2 cellular contexts compared by ENCODE assay signal in the genomic region with DNA sequence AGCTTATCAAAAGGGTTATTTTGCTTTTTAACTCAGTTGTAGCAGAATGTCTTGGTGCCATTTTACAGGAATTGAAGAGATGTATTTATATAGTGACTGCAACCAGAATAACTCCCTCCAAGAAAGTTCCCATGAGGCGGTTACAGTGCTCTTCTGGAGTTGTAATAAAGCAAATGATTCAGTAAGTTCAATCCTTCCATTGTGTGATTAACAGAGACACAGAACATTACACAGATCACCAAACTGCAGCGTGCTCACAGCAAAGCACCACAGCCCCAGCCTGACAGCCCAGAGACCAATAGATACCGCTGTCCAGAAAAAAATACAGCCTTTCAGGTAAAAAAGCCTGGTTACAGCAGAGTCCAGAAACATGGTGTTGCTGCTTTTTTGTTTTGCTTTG.
TF ChIP-seq lines count a peak whose summit lies in the region.

No MANE protein-coding gene starts in this region.

TF ChIP-seq in GM23338, 12 proteins besides CTCF, POLR2A, EP300 and RAD21 (continued from another document):
- TF ChIP-seq, protein P1, sequence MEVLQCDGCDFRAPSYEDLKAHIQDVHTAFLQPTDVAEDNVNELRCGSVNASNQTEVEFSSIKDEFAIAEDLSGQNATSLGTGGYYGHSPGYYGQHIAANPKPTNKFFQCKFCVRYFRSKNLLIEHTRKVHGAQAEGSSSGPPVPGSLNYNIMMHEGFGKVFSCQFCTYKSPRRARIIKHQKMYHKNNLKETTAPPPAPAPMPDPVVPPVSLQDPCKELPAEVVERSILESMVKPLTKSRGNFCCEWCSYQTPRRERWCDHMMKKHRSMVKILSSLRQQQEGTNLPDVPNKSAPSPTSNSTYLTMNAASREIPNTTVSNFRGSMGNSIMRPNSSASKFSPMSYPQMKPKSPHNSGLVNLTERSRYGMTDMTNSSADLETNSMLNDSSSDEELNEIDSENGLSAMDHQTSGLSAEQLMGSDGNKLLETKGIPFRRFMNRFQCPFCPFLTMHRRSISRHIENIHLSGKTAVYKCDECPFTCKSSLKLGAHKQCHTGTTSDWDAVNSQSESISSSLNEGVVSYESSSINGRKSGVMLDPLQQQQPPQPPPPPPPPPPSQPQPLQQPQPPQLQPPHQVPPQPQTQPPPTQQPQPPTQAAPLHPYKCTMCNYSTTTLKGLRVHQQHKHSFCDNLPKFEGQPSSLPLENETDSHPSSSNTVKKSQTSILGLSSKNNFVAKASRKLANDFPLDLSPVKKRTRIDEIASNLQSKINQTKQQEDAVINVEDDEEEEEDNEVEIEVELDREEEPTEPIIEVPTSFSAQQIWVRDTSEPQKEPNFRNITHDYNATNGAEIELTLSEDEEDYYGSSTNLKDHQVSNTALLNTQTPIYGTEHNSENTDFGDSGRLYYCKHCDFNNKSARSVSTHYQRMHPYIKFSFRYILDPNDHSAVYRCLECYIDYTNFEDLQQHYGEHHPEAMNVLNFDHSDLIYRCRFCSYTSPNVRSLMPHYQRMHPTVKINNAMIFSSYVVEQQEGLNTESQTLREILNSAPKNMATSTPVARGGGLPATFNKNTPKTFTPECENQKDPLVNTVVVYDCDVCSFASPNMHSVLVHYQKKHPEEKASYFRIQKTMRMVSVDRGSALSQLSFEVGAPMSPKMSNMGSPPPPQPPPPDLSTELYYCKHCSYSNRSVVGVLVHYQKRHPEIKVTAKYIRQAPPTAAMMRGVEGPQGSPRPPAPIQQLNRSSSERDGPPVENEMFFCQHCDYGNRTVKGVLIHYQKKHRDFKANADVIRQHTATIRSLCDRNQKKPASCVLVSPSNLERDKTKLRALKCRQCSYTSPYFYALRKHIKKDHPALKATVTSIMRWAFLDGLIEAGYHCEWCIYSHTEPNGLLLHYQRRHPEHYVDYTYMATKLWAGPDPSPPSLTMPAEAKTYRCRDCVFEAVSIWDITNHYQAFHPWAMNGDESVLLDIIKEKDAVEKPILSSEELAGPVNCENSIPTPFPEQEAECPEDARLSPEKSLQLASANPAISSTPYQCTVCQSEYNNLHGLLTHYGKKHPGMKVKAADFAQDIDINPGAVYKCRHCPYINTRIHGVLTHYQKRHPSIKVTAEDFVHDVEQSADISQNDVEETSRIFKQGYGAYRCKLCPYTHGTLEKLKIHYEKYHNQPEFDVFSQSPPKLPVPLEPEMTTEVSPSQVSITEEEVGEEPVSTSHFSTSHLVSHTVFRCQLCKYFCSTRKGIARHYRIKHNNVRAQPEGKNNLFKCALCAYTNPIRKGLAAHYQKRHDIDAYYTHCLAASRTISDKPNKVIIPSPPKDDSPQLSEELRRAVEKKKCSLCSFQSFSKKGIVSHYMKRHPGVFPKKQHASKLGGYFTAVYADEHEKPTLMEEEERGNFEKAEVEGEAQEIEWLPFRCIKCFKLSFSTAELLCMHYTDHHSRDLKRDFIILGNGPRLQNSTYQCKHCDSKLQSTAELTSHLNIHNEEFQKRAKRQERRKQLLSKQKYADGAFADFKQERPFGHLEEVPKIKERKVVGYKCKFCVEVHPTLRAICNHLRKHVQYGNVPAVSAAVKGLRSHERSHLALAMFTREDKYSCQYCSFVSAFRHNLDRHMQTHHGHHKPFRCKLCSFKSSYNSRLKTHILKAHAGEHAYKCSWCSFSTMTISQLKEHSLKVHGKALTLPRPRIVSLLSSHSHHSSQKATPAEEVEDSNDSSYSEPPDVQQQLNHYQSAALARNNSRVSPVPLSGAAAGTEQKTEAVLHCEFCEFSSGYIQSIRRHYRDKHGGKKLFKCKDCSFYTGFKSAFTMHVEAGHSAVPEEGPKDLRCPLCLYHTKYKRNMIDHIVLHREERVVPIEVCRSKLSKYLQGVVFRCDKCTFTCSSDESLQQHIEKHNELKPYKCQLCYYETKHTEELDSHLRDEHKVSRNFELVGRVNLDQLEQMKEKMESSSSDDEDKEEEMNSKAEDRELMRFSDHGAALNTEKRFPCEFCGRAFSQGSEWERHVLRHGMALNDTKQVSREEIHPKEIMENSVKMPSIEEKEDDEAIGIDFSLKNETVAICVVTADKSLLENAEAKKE (CRISPR knock-in tag; IDR thresholded peaks at IDR 0.05), result no peak
- no peak for TF ChIP-seq ZNF331 (CRISPR knock-in tag; IDR thresholded peaks at IDR 0.05; ENCODE audit: low read depth)
- TF ChIP-seq, protein P2, sequence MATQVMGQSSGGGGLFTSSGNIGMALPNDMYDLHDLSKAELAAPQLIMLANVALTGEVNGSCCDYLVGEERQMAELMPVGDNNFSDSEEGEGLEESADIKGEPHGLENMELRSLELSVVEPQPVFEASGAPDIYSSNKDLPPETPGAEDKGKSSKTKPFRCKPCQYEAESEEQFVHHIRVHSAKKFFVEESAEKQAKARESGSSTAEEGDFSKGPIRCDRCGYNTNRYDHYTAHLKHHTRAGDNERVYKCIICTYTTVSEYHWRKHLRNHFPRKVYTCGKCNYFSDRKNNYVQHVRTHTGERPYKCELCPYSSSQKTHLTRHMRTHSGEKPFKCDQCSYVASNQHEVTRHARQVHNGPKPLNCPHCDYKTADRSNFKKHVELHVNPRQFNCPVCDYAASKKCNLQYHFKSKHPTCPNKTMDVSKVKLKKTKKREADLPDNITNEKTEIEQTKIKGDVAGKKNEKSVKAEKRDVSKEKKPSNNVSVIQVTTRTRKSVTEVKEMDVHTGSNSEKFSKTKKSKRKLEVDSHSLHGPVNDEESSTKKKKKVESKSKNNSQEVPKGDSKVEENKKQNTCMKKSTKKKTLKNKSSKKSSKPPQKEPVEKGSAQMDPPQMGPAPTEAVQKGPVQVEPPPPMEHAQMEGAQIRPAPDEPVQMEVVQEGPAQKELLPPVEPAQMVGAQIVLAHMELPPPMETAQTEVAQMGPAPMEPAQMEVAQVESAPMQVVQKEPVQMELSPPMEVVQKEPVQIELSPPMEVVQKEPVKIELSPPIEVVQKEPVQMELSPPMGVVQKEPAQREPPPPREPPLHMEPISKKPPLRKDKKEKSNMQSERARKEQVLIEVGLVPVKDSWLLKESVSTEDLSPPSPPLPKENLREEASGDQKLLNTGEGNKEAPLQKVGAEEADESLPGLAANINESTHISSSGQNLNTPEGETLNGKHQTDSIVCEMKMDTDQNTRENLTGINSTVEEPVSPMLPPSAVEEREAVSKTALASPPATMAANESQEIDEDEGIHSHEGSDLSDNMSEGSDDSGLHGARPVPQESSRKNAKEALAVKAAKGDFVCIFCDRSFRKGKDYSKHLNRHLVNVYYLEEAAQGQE (IDR thresholded peaks at IDR 0.05; ENCODE audit: unreplicated experiment), result no peak
- TF ChIP-seq POLR2AphosphoS5 (IDR thresholded peaks at IDR 0.05; ENCODE audit: low read depth), result no peak
- TF ChIP-seq EZH2 (IDR thresholded peaks at IDR 0.05; ENCODE audit: low read depth, unreplicated experiment), result no peak
- TF ChIP-seq NANOG (IDR thresholded peaks at IDR 0.05; ENCODE audit: borderline replicate concordance), result no peak
- TF ChIP-seq, protein P3, sequence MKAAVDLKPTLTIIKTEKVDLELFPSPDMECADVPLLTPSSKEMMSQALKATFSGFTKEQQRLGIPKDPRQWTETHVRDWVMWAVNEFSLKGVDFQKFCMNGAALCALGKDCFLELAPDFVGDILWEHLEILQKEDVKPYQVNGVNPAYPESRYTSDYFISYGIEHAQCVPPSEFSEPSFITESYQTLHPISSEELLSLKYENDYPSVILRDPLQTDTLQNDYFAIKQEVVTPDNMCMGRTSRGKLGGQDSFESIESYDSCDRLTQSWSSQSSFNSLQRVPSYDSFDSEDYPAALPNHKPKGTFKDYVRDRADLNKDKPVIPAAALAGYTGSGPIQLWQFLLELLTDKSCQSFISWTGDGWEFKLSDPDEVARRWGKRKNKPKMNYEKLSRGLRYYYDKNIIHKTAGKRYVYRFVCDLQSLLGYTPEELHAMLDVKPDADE (IDR thresholded peaks at IDR 0.05), result no peak
- no peak for TF ChIP-seq STAT1 (IDR thresholded peaks at IDR 0.05; ENCODE audit: unreplicated experiment)

TF ChIP-seq in K562, 482 proteins besides CTCF, POLR2A, EP300 and RAD21:
- TF ChIP-seq, protein P4, sequence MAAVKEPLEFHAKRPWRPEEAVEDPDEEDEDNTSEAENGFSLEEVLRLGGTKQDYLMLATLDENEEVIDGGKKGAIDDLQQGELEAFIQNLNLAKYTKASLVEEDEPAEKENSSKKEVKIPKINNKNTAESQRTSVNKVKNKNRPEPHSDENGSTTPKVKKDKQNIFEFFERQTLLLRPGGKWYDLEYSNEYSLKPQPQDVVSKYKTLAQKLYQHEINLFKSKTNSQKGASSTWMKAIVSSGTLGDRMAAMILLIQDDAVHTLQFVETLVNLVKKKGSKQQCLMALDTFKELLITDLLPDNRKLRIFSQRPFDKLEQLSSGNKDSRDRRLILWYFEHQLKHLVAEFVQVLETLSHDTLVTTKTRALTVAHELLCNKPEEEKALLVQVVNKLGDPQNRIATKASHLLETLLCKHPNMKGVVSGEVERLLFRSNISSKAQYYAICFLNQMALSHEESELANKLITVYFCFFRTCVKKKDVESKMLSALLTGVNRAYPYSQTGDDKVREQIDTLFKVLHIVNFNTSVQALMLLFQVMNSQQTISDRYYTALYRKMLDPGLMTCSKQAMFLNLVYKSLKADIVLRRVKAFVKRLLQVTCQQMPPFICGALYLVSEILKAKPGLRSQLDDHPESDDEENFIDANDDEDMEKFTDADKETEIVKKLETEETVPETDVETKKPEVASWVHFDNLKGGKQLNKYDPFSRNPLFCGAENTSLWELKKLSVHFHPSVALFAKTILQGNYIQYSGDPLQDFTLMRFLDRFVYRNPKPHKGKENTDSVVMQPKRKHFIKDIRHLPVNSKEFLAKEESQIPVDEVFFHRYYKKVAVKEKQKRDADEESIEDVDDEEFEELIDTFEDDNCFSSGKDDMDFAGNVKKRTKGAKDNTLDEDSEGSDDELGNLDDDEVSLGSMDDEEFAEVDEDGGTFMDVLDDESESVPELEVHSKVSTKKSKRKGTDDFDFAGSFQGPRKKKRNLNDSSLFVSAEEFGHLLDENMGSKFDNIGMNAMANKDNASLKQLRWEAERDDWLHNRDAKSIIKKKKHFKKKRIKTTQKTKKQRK (IDR thresholded peaks at IDR 0.05; ENCODE audit: borderline replicate concordance, low read depth, low read length), result no peak
- TF ChIP-seq ZNF830 (CRISPR knock-in tag; IDR thresholded peaks at IDR 0.05) (no peak), GABPB1 (CRISPR knock-in tag; IDR thresholded peaks at IDR 0.05) (no peak), PHB (CRISPR knock-in tag; IDR thresholded peaks at IDR 0.05) (no peak), NFXL1 (CRISPR knock-in tag; IDR thresholded peaks at IDR 0.05) (no peak), ZNF586 (CRISPR knock-in tag; conservative IDR thresholded peaks at IDR 0.05) (no peak), CHD1 (IDR thresholded peaks at IDR 0.05; ENCODE audit: low read length) (no peak), FOS (IDR thresholded peaks at IDR 0.05; ENCODE audit: extremely low read depth, insufficient read length) (no peak)
TF ChIP-seq in K562: peak in this region for 0.
